Comparison of ENCODE assay signal across 27 cellular contexts in genomic region chr13:81350056-81350455, GRCh38.
DNase-seq lines count a peak whose midpoint lies in the region; ATAC-seq, FAIRE-seq and TF ChIP-seq lines count a peak whose summit lies in the region.
"Had no signal": no experiment of that assay in that cellular context is flagged by ENCODE, and none has a peak within 500 bp of the region (broad histone marks: within the 10 kb centered on the region; RNA-seq: fewer than 3 reads in every experiment).

No MANE protein-coding gene starts in this region.

- H2AK5ac ChIP-seq in IMR-90 (ENCODE audit: low read depth, low read length): no peak overlapping the region

- BruUV-seq in HepG2 (replicated peaks; lab: Mats Ljungman, UMichigan): no TSS peak
- no TSS peak for BruUV-seq in IMR-90 (replicated peaks; lab: Mats Ljungman, UMichigan)

- FAIRE-seq in HepG2 (lab: Jason Lieb, UNC): no peak
- peak; percentile 49 for FAIRE-seq in frontal cortex (lab: Jason Lieb, UNC)
- FAIRE-seq: GM12878, GM12892, GM18507 had no signal

- H3K4me3 Mint-ChIP-seq in stimulated activated naive CD8-positive, alpha-beta T cell treated with anti-CD3 and anti-CD28 coated beads, Interleukin-15, amount 100 ng/mL, for 72 hours: no peak overlapping the region
- H3K4me3 Mint-ChIP-seq: CD14-positive monocyte; CD4-positive, alpha-beta memory T cell; CD4-positive, CD25-positive, alpha-beta regulatory T cell; CD8-positive, alpha-beta memory T cell had no signal

- H3K4me3 ChIP-seq in HepG2 (replicated peaks in 1 of 3; ENCODE audit: insufficient read depth in 1 of 3, low read depth in 2 of 3, low read length in 3 of 3) (no peak overlapping the region), right lobe of liver (no peak overlapping the region), IMR-90 (ENCODE audit: insufficient read depth, low read depth, low read length) (no peak overlapping the region)
- H3K4me3 ChIP-seq: BLaER1, GM12878 had no signal

- CTCF ChIA-PET in HepG2 (lab: Yijun Ruan, JAX; ENCODE audit: low intra/inter-chr PET ratio, low total read pairs) (no interaction called here), IMR-90 (lab: Yijun Ruan, JAX) (no interaction called here)

- DNase-seq in HepG2 (ENCODE audit: low spot score): no peak
- no peak for DNase-seq in right lobe of liver
- DNase-seq in IMR-90: no peak
- no peak for DNase-seq in frontal cortex (ENCODE audit: low spot score in 2 of 2)
- no peak for DNase-seq in NK-92 (lab: John Stamatoyannopoulos, UW; ENCODE audit: unreplicated experiment)
- no peak for DNase-seq in stimulated activated naive CD8-positive, alpha-beta T cell treated with anti-CD3 and anti-CD28 coated beads, Interleukin-15, amount 100 ng/mL, for 72 hours
- no peak for DNase-seq in NCI-H146 treated with DMSO at 0.1 percent for 48 hours (lab: John Stamatoyannopoulos, UW; ENCODE audit: unreplicated experiment)
- DNase-seq: ACHN; BE2C; C1 segment of cervical spinal cord; CD4-positive, alpha-beta memory T cell; CD4-positive, CD25-positive, alpha-beta regulatory T cell; CD8-positive, alpha-beta memory T cell; COR-L47; DMS 273 treated with DMSO at 0.1 percent for 48 hours; DMS153; DMS53; DMS79; DND-41; EL; GDM1 had no signal

- no peak overlapping the region for H3K18ac ChIP-seq in IMR-90 (ENCODE audit: low read depth, low read length)

- H3K14ac ChIP-seq in IMR-90 (replicated peaks; ENCODE audit: low read depth, low read length): no peak overlapping the region

- no peak overlapping the region for H4K5ac ChIP-seq in IMR-90 (ENCODE audit: low read depth, low read length)

- no peaks in the 10 kb centered on the region for H3K27me3 Mint-ChIP-seq in stimulated activated naive CD8-positive, alpha-beta T cell treated with anti-CD3 and anti-CD28 coated beads, Interleukin-15, amount 100 ng/mL, for 72 hours
- H3K27me3 Mint-ChIP-seq: CD4-positive, alpha-beta memory T cell; CD4-positive, CD25-positive, alpha-beta regulatory T cell; CD8-positive, alpha-beta memory T cell had no signal

- TF ChIP-seq EP300 in HepG2 (IDR thresholded peaks at IDR 0.05; ENCODE audit: low read depth in 2 of 2, low read length in 2 of 2) (no peak), HepG2 (CRISPR knock-in tag; IDR thresholded peaks at IDR 0.05; ENCODE audit: borderline replicate concordance) (no peak)

- no peak overlapping the region for H4K91ac ChIP-seq in IMR-90 (ENCODE audit: insufficient read depth, low read depth, low read length)

- H3K4me2 ChIP-seq in HepG2 (ENCODE audit: low read depth, low read length): no peak overlapping the region
- no peak overlapping the region for H3K4me2 ChIP-seq in IMR-90 (ENCODE audit: low read depth, low read length)
- H3K4me2 ChIP-seq: BLaER1 had no signal

- H3K27ac ChIP-seq in HepG2 (ENCODE audit: extremely low read length, insufficient read depth, low read length) (no peak overlapping the region), right lobe of liver (no peak overlapping the region), IMR-90 (ENCODE audit: insufficient read depth, low read length) (no peak overlapping the region)
- H3K27ac ChIP-seq: 22Rv1, BLaER1 had no signal

- no peak overlapping the region for H2AK9ac ChIP-seq in IMR-90 (replicated peaks; ENCODE audit: low read depth, low read length, poor library complexity)

- POLR2A ChIA-PET in HepG2 (lab: Yijun Ruan, JAX) (no interaction called here), IMR-90 (lab: Charles Lee; ENCODE audit: unreplicated experiment) (no interaction called here)

- intact Hi-C loops in HepG2 (cut with micrococcal nuclease; ENCODE audit: unreplicated experiment) (no loop called here), right lobe of liver (cut with DNase I) (no loop called here), IMR-90 (cut with micrococcal nuclease) (no loop called here)

- WGBS in HepG2 (ENCODE audit: low lambda C conversion rate): 0% methylated on average over 1 of the region's 1 CpG
- WGBS in right lobe of liver (ENCODE audit: insufficient coverage, low coverage, low lambda C conversion rate, missing lambda C conversion rate): 40% methylated on average over 1 of the region's 1 CpG
- WGBS in IMR-90 (ENCODE audit: extremely low coverage in 2 of 2, insufficient read length in 1 of 2), 2 experiments: no CpG with 5 or more reads among the region's 1 CpG

- no peak overlapping the region for H3K23ac ChIP-seq in IMR-90 (ENCODE audit: low read depth, low read length)

- no peak overlapping the region for H3K56ac ChIP-seq in IMR-90 (ENCODE audit: extremely low read depth, insufficient read depth, low read length)

- in situ Hi-C loops in HepG2 (cut with HindIII; ENCODE audit: extremely low pct_ligation_motif_present, low pct_unique_long_range_greater_than_20kb): no loop called here
- in situ Hi-C loops in IMR-90 (cut with MboI; ENCODE audit: low sequenced_read_pairs): no loop called here

- H3K79me1 ChIP-seq in IMR-90 (ENCODE audit: low read depth in 1 of 2, low read length in 2 of 2): no peaks in the 10 kb centered on the region

- no peak for TF ChIP-seq CTCF in HepG2 (CRISPR knock-in tag; IDR thresholded peaks at IDR 0.05)
- TF ChIP-seq CTCF in right lobe of liver (IDR thresholded peaks at IDR 0.05): no peak
- TF ChIP-seq CTCF in IMR-90 (conservative IDR thresholded peaks at IDR 0.05; ENCODE audit: low read depth, low read length): no peak

- H3K9me3 ChIP-seq in HepG2 (ENCODE audit: low read length) (no peaks in the 10 kb centered on the region), right lobe of liver (no peaks in the 10 kb centered on the region), IMR-90 (ENCODE audit: control insufficient read depth, insufficient read depth, low read length) (peaks cover 2% of the 10 kb centered on the region; the same call in 1 of the 2 replicates)
- H3K9me3 ChIP-seq: BE2C, BLaER1 had no signal

- H3K36me3 ChIP-seq in HepG2 (replicated peaks in 1 of 2; ENCODE audit: control insufficient read depth in 1 of 2, insufficient read depth in 2 of 2, low read length in 2 of 2): no peaks in the 10 kb centered on the region
- H3K36me3 ChIP-seq in right lobe of liver: no peaks in the 10 kb centered on the region
- H3K36me3 ChIP-seq in IMR-90 (ENCODE audit: control insufficient read depth, insufficient read depth, low read length): no peaks in the 10 kb centered on the region
- H3K36me3 ChIP-seq: BE2C, BLaER1 had no signal

- dilution Hi-C loops in IMR-90 (cut with HindIII; ENCODE audit: low sequenced_read_pairs, unreplicated experiment): no loop called here

- ATAC-seq in HepG2 (no peak), right lobe of liver (no peak), IMR-90 (ENCODE audit: low read depth) (no peak)
- ATAC-seq in stimulated activated naive CD8-positive, alpha-beta T cell treated with anti-CD3 and anti-CD28 coated beads, Interleukin-15, amount 100 ng/mL, for 72 hours: no peak
- ATAC-seq: GM12878 had no signal

- H2BK15ac ChIP-seq in IMR-90 (ENCODE audit: low read depth, low read length): no peak overlapping the region

- no peak for TF ChIP-seq POLR2A in HepG2 (IDR thresholded peaks at IDR 0.05; ENCODE audit: insufficient read depth in 1 of 2, low read depth in 2 of 2, low read length in 2 of 2)
- no peak for TF ChIP-seq POLR2A in right lobe of liver (IDR thresholded peaks at IDR 0.05)
- TF ChIP-seq POLR2A in IMR-90 (IDR thresholded peaks at IDR 0.05; ENCODE audit: low read depth, low read length): no peak

- H3K4me1 ChIP-seq in HepG2 (ENCODE audit: insufficient read depth, low read length) (no peaks in the 10 kb centered on the region), right lobe of liver (no peaks in the 10 kb centered on the region), IMR-90 (ENCODE audit: control insufficient read depth, insufficient read depth, low read length) (no peaks in the 10 kb centered on the region)
- H3K4me1 ChIP-seq: BE2C, BLaER1 had no signal

- H4K8ac ChIP-seq in IMR-90 (ENCODE audit: low read depth in 2 of 2, low read length in 2 of 2): no peak overlapping the region

- H3K9ac ChIP-seq in HepG2 (ENCODE audit: insufficient read depth, low read depth, low read length) (no peak overlapping the region), IMR-90 (ENCODE audit: low read depth, low read length) (no peak overlapping the region)
- H3K9ac ChIP-seq: BLaER1 had no signal

- peaks cover 0 to 7% of the 10 kb centered on the region in 2 donors for H3K9me3 Mint-ChIP-seq in stimulated activated naive CD8-positive, alpha-beta T cell treated with anti-CD3 and anti-CD28 coated beads, Interleukin-15, amount 100 ng/mL, for 72 hours

- TF ChIP-seq RAD21 in HepG2 (CRISPR knock-in tag; IDR thresholded peaks at IDR 0.05) (no peak), IMR-90 (IDR thresholded peaks at IDR 0.05; ENCODE audit: low read length) (no peak)

- H3K79me2 ChIP-seq in HepG2 (ENCODE audit: insufficient read depth, low read length): no peaks in the 10 kb centered on the region

- no peak overlapping the region for H2BK5ac ChIP-seq in IMR-90 (ENCODE audit: low read depth, low read length, poor library complexity, severe bottlenecking)

- H3K27me3 ChIP-seq in HepG2 (ENCODE audit: control insufficient read depth in 1 of 2, insufficient read depth in 2 of 2, low read length in 2 of 2) (no peaks in the 10 kb centered on the region), right lobe of liver (no peaks in the 10 kb centered on the region), IMR-90 (ENCODE audit: control insufficient read depth, insufficient read depth, low read length) (no peaks in the 10 kb centered on the region)
- H3K27me3 ChIP-seq: BE2C, BLaER1 had no signal

- no peak overlapping the region for H2BK120ac ChIP-seq in IMR-90 (ENCODE audit: low read depth, low read length)

- H3K4me1 Mint-ChIP-seq in stimulated activated naive CD8-positive, alpha-beta T cell treated with anti-CD3 and anti-CD28 coated beads, Interleukin-15, amount 100 ng/mL, for 72 hours: no peaks in the 10 kb centered on the region
- H3K4me1 Mint-ChIP-seq: CD14-positive monocyte; CD4-positive, alpha-beta memory T cell; CD4-positive, CD25-positive, alpha-beta regulatory T cell; CD8-positive, alpha-beta memory T cell had no signal

- H2AFZ ChIP-seq in HepG2 (ENCODE audit: low read length): no peak overlapping the region
- H2AFZ ChIP-seq in IMR-90 (replicated peaks; ENCODE audit: low read length, poor library complexity): no peak overlapping the region

- H2BK20ac ChIP-seq in IMR-90 (ENCODE audit: low read depth, low read length): no peak overlapping the region

- no peak overlapping the region for H3K4ac ChIP-seq in IMR-90 (ENCODE audit: low read depth, low read length)

- no peaks in the 10 kb centered on the region for H3K9me1 ChIP-seq in IMR-90 (ENCODE audit: insufficient read depth, low read length)

- H3K27ac Mint-ChIP-seq in stimulated activated naive CD8-positive, alpha-beta T cell treated with anti-CD3 and anti-CD28 coated beads, Interleukin-15, amount 100 ng/mL, for 72 hours: no peak overlapping the region
- H3K27ac Mint-ChIP-seq: CD14-positive monocyte; CD4-positive, alpha-beta memory T cell; CD4-positive, CD25-positive, alpha-beta regulatory T cell; CD8-positive, alpha-beta memory T cell had no signal

- no peaks in the 10 kb centered on the region for H4K20me1 ChIP-seq in HepG2 (ENCODE audit: insufficient read depth, low read length)
- H4K20me1 ChIP-seq in IMR-90 (ENCODE audit: insufficient read depth, low read length): no peaks in the 10 kb centered on the region
- H4K20me1 ChIP-seq: BLaER1 had no signal

TF ChIP-seq in HepG2, 621 proteins besides CTCF, POLR2A, EP300 and RAD21 (continues in another document):
- TF ChIP-seq MAFF (IDR thresholded peaks at IDR 0.05; ENCODE audit: low read depth, low read length): peak; percentile 58; the same call in 1 of the 2 replicates

TF ChIP-seq in IMR-90, 13 proteins besides CTCF, POLR2A, EP300 and RAD21 (continues in another document):
- TF ChIP-seq MAFK (IDR thresholded peaks at IDR 0.05; ENCODE audit: low read depth, low read length): peak; percentile 53
